ENCODE assay signal across 8 cellular contexts in the genomic region with DNA sequence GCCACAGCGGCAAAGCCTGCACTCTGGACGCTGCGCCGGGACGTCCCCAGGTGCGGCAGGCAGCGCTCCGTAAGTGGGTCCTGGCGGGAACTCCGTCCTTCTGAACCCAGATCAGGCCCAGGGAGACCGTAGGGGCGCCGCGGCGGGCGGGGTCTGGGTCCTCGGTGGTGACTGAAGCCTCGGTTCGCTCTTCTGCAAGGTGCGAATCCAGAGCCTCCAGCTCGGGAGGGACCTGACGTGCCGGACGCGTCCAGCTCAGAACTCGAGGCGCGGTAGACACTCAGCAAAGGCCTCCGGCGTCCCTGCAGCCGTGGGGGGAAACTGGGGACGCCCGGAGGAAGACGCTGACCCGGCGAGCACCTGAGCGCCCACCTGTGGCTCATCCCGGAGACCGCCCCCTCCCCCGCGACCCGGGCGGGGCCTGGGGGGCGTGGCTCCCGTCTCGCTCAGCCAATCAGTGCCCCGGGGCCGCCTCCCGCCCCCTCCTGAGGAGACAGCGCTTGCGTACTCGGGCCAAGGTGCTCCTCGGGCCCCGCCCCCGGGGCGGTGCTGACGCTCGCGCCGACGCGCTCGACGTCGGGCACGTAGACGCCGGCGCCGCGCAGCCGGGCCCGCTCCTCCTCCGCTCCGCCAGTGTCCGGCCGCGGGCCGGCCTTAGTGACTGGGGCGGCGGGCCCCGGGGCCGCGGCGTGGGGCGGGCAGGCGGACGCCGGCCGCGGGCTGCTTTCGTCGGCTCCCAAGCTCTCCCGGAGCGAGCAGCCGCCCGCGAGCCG. TPM values are rescaled to one million over a fixed set of nuclear protein-coding genes. Genes with fewer than 3 reads are reported as not detected.
DNase-seq lines count a peak whose midpoint lies in the region; ATAC-seq and TF ChIP-seq lines count a peak whose summit lies in the region.

A gene (plus strand): TSS at position 587 of the 773 bp plus-strand sequence. CDS start 1,483 bp downstream, outside the sequence.

- intact Hi-C loops in tibial artery (cut with DNase I; ENCODE audit: low total_unique reads) = loop anchor here (2.0 to 10.0 kb wide), 2 partner anchors 65 to 131 kb away; a partner anchor contains a TSS

- H3K4me3 ChIP-seq in GM12875 (ENCODE audit: low read depth, low read length) (peak within 1 kb of the TSS; percentile 95), cardiac muscle cell (peak within 1 kb of the TSS; percentile 93), parathyroid adenoma (ENCODE audit: low read depth, low read length) (peak within 1 kb of the TSS; percentile 62), tibial artery (peak within 1 kb of the TSS; percentile 88)

- no peak within 1 kb of the TSS for H3K9ac ChIP-seq in parathyroid adenoma

- H3K36me3 ChIP-seq in cardiac muscle cell = peaks cover 12% of the 10 kb centered on the region
- no peaks in the 10 kb centered on the region for H3K36me3 ChIP-seq in parathyroid adenoma (ENCODE audit: control insufficient read depth, insufficient read depth, low read length)
- H3K36me3 ChIP-seq in tibial artery = peaks cover 13 to 23% (median 15%) of the 10 kb centered on the region in 3 donors

- peak; percentile 89 for ATAC-seq in HG02763 (IDR thresholded peaks at IDR 0.05; ENCODE audit: unreplicated experiment)

- peak within 1 kb of the TSS; percentile 89 for H3K4me2 ChIP-seq in parathyroid adenoma (ENCODE audit: low read length)

- H2AFZ ChIP-seq in parathyroid adenoma = peak within 1 kb of the TSS; percentile 88

- H3K4me1 ChIP-seq in cardiac muscle cell (ENCODE audit: low read depth) (peaks cover 4% of the 10 kb centered on the region), parathyroid adenoma (peaks cover 3% of the 10 kb centered on the region), tibial artery (peaks cover 0 to 27% (median 12%) of the 10 kb centered on the region in 4 donors)

- no peaks in the 10 kb centered on the region for H3K9me3 ChIP-seq in cardiac muscle cell (ENCODE audit: low read depth)
- no peaks in the 10 kb centered on the region for H3K9me3 ChIP-seq in parathyroid adenoma (ENCODE audit: control insufficient read depth, low read length)
- no peaks in the 10 kb centered on the region for H3K9me3 ChIP-seq in tibial artery

- H3K27me3 ChIP-seq in cardiac muscle cell = peaks cover 7% of the 10 kb centered on the region
- no peaks in the 10 kb centered on the region for H3K27me3 ChIP-seq in parathyroid adenoma (ENCODE audit: control insufficient read depth, insufficient read depth, low read length)
- H3K27me3 ChIP-seq in tibial artery = no peaks in the 10 kb centered on the region

- 0 out of 2 replicates have a peak, but pooled peaks have one; percentile 13 for TF ChIP-seq CTCF in GM12875 (IDR thresholded peaks at IDR 0.05; ENCODE audit: borderline replicate concordance, insufficient read depth, low read depth, low read length)
- TF ChIP-seq CTCF in cardiac muscle cell (IDR thresholded peaks at IDR 0.05; ENCODE audit: low read depth, low read length) = no peak
- no peak for TF ChIP-seq CTCF in parathyroid adenoma (IDR thresholded peaks at IDR 0.05)
- TF ChIP-seq CTCF in tibial artery (IDR thresholded peaks at IDR 0.05) = no peak

- no peaks in the 10 kb centered on the region for H3K79me2 ChIP-seq in parathyroid adenoma

- H3K27ac ChIP-seq in cardiac muscle cell (peak within 1 kb of the TSS; percentile 94), parathyroid adenoma (no peak within 1 kb of the TSS), tibial artery (peak within 1 kb of the TSS; percentile 81 to 85)

- DNase-seq in NCI-H1417 (lab: John Stamatoyannopoulos, UW) (peak; percentile 98), SW 1271 (lab: John Stamatoyannopoulos, UW) (peak; percentile 73 to 91), cardiac muscle cell (ENCODE audit: low read depth in 1 of 2, low spot score in 1 of 2) (peak; percentile 95 to 97), tibial artery (peak; percentile 93 to 97)
- peak; percentile 95 for DNase-seq in activated naive CD8-positive, alpha-beta T cell treated with anti-CD3 and anti-CD28 coated beads, Interleukin-2, amount 50 U/mL, for 16 hours (ENCODE audit: low read depth, low spot score)

RNA-seq across cellular contexts. Expression of the gene that starts here (rescaled TPM):
- total RNA-seq in cardiac muscle cell = 33.9 and 48.1 TPM in 2 replicates
- polyA plus RNA-seq in cardiac muscle cell = 34.1 and 47.4 TPM in 2 replicates
